7 cellular contexts compared by ENCODE assay signal in the genomic region with DNA sequence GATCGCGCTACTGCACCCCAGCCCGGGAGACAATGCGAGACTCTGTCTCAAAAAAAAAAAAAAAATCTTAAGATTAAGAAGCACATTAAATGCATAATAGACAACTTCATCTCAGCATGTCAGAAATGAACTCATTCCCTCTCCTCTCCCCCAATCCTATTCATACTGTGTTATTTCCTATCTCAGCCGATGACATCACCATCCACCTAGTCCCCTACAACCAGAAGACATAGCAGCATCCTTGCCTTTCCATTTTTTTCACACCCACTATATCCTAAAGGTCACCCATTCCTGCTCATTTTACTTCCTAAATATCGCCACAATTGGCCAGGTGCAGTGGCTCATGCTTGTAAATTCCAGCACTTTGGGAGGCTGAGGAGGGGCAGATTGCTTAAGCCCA.
"Had no signal": no experiment of that assay in that cellular context is flagged by ENCODE, and none has a peak within 500 bp of the region (broad histone marks: within the 10 kb centered on the region; RNA-seq: fewer than 3 reads in every experiment).

No MANE protein-coding gene starts in this region.

- H2AFZ ChIP-seq: GM23248 had no signal

- H3K9me3 ChIP-seq: HAP-1 had no signal

- H3K36me3 ChIP-seq: HAP-1 had no signal

- H3K4me3 ChIP-seq: GM23248, HAP-1 had no signal

- H3K27ac ChIP-seq: GM23248 had no signal

- ATAC-seq: HCT116 had no signal

- FAIRE-seq: HTR-8/SVneo had no signal

- DNase-seq: GM23248, GOT3, H7, KBM-7 had no signal

- H3K9ac ChIP-seq: GM23248 had no signal
